ENCODE assay signal across 1 cellular context in the genomic region with DNA sequence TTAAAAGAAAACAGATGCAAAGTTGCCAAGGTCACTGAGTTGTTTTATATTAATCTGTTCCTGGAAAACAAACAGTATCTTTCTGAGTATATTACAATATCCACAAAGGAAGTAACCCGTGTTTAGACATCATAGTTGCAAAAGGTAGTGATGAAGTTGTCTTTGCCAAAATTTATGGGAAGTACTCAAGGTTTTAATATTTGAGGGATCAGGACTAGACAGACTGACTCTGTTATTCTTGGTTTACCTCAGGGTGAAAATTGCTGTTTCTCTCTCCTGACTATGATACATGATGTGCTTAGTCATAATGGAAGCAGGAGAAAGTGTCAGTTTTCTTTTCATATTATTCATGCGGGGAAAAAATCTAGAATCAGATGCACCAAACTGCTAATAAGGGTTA.
TF ChIP-seq lines count a peak whose summit lies in the region.

No MANE protein-coding gene starts in this region.

TF ChIP-seq in K562, 482 proteins besides CTCF, POLR2A, EP300 and RAD21:
- TF ChIP-seq PBX2 (CRISPR knock-in tag; IDR thresholded peaks at IDR 0.05; ENCODE audit: low read depth): no peak
- TF ChIP-seq PBX2 (tag; conservative IDR thresholded peaks at IDR 0.05; ENCODE audit: low read depth): peak; percentile 24; the same call in 1 of the 2 replicates
- peak; percentile 14; the same call in 1 of the 2 replicates for TF ChIP-seq MAFG (tag; conservative IDR thresholded peaks at IDR 0.05)
- TF ChIP-seq ASH1L (IDR thresholded peaks at IDR 0.05; ENCODE audit: borderline replicate concordance, low read depth, partially characterized antibody): no peak
- no peak for TF ChIP-seq ZC3H8 (IDR thresholded peaks at IDR 0.05)
TF ChIP-seq in K562: peak in this region for 2.
